In genomic region chr5:147394273-147394672, GRCh38 we compare ENCODE assay signal across 20 cellular contexts.
"Had no signal": no experiment of that assay in that cellular context is flagged by ENCODE, and none has a peak within 500 bp of the region (broad histone marks: within the 10 kb centered on the region; RNA-seq: fewer than 3 reads in every experiment).

No MANE protein-coding gene starts in this region.

- H3K9me3 ChIP-seq: neutrophil, psoas muscle, right lobe of liver, tibial nerve had no signal

- H3K9me3 Mint-ChIP-seq: nephron progenitor cell; stimulated activated effector memory CD8-positive, alpha-beta T cell treated with anti-CD3 and anti-CD28 coated beads, Interleukin-12 subunit alpha, Interleukin-12 subunit beta, amount 100 ng/mL, for 72 hours had no signal

- DNase-seq: effector memory CD4-positive, alpha-beta T cell; foreskin melanocyte; head of caudate nucleus; kidney; left cardiac atrium; left ventricle myocardium superior; mesenchymal stem cell; naive B cell; psoas muscle; retina; right lobe of liver; stimulated activated CD4-positive, alpha-beta T cell treated with anti-CD3 and anti-CD28 coated beads, Interleukin-4, amount 100 ng/mL, for 1 hour; stimulated activated CD8-positive, alpha-beta memory T cell treated with anti-CD3 and anti-CD28 coated beads, Interleukin-4, amount 100 ng/mL, for 48 hours; stimulated activated naive CD8-positive, alpha-beta T cell treated with anti-CD3 and anti-CD28 coated beads, Interleukin-15, Interleukin-2, amounts not matched to agents 100 U/mL and 50 U/mL, for 24 hours had no signal

- H3K27ac ChIP-seq: hepatocyte, neutrophil, psoas muscle, right lobe of liver, tibial nerve had no signal

- ATAC-seq: left cardiac atrium; left ventricle myocardium superior; psoas muscle; right lobe of liver; stimulated activated effector memory CD8-positive, alpha-beta T cell treated with anti-CD3 and anti-CD28 coated beads, Interleukin-12 subunit alpha, Interleukin-12 subunit beta, amount 100 ng/mL, for 72 hours; stimulated activated naive CD8-positive, alpha-beta T cell treated with anti-CD3 and anti-CD28 coated beads, Interleukin-15, Interleukin-2, amounts not matched to agents 100 U/mL and 50 U/mL, for 24 hours had no signal

- H3K36me3 Mint-ChIP-seq: naive B cell; stimulated activated effector memory CD8-positive, alpha-beta T cell treated with anti-CD3 and anti-CD28 coated beads, Interleukin-12 subunit alpha, Interleukin-12 subunit beta, amount 100 ng/mL, for 72 hours had no signal

- H3K27me3 ChIP-seq: hepatocyte, neutrophil, right lobe of liver, tibial nerve had no signal

- H2AFZ ChIP-seq: hepatocyte had no signal

- H3K36me3 ChIP-seq: neutrophil, right lobe of liver had no signal

- H3K4me3 ChIP-seq: hepatocyte, lung, psoas muscle, right lobe of liver, tibial nerve had no signal

- FAIRE-seq: kidney had no signal

- H3K4me1 Mint-ChIP-seq: naive B cell; stimulated activated effector memory CD8-positive, alpha-beta T cell treated with anti-CD3 and anti-CD28 coated beads, Interleukin-12 subunit alpha, Interleukin-12 subunit beta, amount 100 ng/mL, for 72 hours had no signal

- H3K27ac Mint-ChIP-seq: naive B cell; stimulated activated effector memory CD8-positive, alpha-beta T cell treated with anti-CD3 and anti-CD28 coated beads, Interleukin-12 subunit alpha, Interleukin-12 subunit beta, amount 100 ng/mL, for 72 hours had no signal

- H3K4me2 ChIP-seq: hepatocyte had no signal

- H3K4me1 ChIP-seq: psoas muscle, right lobe of liver had no signal

- H3K79me2 ChIP-seq: hepatocyte had no signal

- H3K4me3 Mint-ChIP-seq: naive B cell; nephron progenitor cell; stimulated activated effector memory CD8-positive, alpha-beta T cell treated with anti-CD3 and anti-CD28 coated beads, Interleukin-12 subunit alpha, Interleukin-12 subunit beta, amount 100 ng/mL, for 72 hours had no signal
